ENCODE assay signal across 1 cellular context in genomic region chr4:41957634-41958033, GRCh38.
TF ChIP-seq lines count a peak whose summit lies in the region.

No MANE protein-coding gene starts in this region.

TF ChIP-seq in K562, 482 proteins besides CTCF, POLR2A, EP300 and RAD21 (continued from another document):
- TF ChIP-seq, protein P1, sequence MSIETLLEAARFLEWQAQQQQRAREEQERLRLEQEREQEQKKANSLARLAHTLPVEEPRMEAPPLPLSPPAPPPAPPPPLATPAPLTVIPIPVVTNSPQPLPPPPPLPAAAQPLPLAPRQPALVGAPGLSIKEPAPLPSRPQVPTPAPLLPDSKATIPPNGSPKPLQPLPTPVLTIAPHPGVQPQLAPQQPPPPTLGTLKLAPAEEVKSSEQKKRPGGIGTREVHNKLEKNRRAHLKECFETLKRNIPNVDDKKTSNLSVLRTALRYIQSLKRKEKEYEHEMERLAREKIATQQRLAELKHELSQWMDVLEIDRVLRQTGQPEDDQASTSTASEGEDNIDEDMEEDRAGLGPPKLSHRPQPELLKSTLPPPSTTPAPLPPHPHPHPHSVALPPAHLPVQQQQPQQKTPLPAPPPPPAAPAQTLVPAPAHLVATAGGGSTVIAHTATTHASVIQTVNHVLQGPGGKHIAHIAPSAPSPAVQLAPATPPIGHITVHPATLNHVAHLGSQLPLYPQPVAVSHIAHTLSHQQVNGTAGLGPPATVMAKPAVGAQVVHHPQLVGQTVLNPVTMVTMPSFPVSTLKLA (conservative IDR thresholded peaks at IDR 0.05), result peak in 1 of 2 experiments; percentile 34; a peak in 1 of 4 replicates
- TF ChIP-seq NR2C2 (CRISPR knock-in tag; IDR thresholded peaks at IDR 0.05) (no peak), NR2C2 (tag; IDR thresholded peaks at IDR 0.05) (0 out of 2 replicates have a peak, but pooled peaks have one; percentile 28)
